ENCODE assay signal across 12 cellular contexts in the genomic region with DNA sequence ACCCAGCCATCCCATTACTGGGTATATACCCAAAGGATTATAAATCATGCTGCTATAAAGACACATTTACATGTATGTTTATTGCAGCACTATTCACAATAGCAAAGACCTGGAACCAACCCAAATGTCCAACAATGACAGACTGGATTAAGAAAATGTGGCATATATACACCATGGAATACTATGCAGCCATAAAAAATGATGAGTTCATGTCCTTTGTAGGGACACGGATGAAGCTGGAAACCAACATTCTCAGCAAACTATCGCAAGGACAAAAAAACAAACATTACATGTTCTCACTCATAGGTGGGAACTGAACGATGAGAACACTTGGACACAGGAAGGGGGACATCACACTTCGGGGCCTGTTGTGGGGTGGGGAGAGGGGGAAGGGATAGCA. TPM values are rescaled to one million over a fixed set of nuclear protein-coding genes. Genes with fewer than 3 reads are reported as not detected.
DNase-seq lines count a peak whose midpoint lies in the region; ATAC-seq and TF ChIP-seq lines count a peak whose summit lies in the region.
"Not testable (repeated sequence)": the region's sequence is repeated elsewhere in the genome, so short reads cannot be mapped to it uniquely, and the experiment has no call there.
"Had no signal": no experiment of that assay in that cellular context is flagged by ENCODE, and none has a peak within 500 bp of the region (broad histone marks: within the 10 kb centered on the region; RNA-seq: fewer than 3 reads in every experiment).

No MANE protein-coding gene starts in this region.

- CTCF ChIA-PET in MCF 10A (lab: Yijun Ruan, JAX) = not testable (repeated sequence)
- CTCF ChIA-PET in naive thymus-derived CD4-positive, alpha-beta T cell (lab: Charles Lee) = interaction anchor here (0.6 kb wide), 1 partner anchor 151 kb away, joined by 3 read pairs; no protein-coding TSS in a partner anchor

- POLR2A ChIA-PET in MCF 10A (lab: Yijun Ruan, JAX) = not testable (repeated sequence)
- POLR2A ChIA-PET in naive thymus-derived CD4-positive, alpha-beta T cell (lab: Charles Lee) = interaction anchor here (0.6 kb wide), 1 partner anchor 961 kb away, joined by 3 read pairs; no protein-coding TSS in a partner anchor

- H3K4me3 Mint-ChIP-seq in HFFc6 (peak overlapping the region; percentile 96), MCF 10A (ENCODE audit: unreplicated experiment) (peak overlapping the region; percentile 89), glutamatergic neuron (ENCODE audit: unreplicated experiment) (peak overlapping the region; percentile 86)
- H3K4me3 Mint-ChIP-seq in activated T-cell treated with anti-CD3 and anti-CD28 coated beads, Interleukin-2, amount 50 U/mL, for 4 hours = peak overlapping the region; percentile 87
- H3K4me3 Mint-ChIP-seq in naive thymus-derived CD4-positive, alpha-beta T cell = peak overlapping the region; percentile 64 to 97 (median 91)
- H3K4me3 Mint-ChIP-seq in stimulated activated naive B cell treated with anti-CD40 and anti-IgM and Interleukin-4, amounts not matched to agents 10 μg/mL and 1 μg/mL and 100 μg/mL, for 72 hours = peak overlapping the region; percentile 93 to 98

- not testable (repeated sequence) for H3K9me3 Mint-ChIP-seq in HFFc6; activated T-cell treated with anti-CD3 and anti-CD28 coated beads, Interleukin-2, amount 50 U/mL, for 4 hours; MCF 10A (ENCODE audit: unreplicated experiment); glutamatergic neuron (ENCODE audit: unreplicated experiment); naive thymus-derived CD4-positive, alpha-beta T cell; stimulated activated naive B cell treated with anti-CD40 and anti-IgM and Interleukin-4, amounts not matched to agents 10 μg/mL and 1 μg/mL and 100 μg/mL, for 72 hours

- not testable (repeated sequence) for ATAC-seq in activated T-cell treated with anti-CD3 and anti-CD28 coated beads, Interleukin-2, amount 50 U/mL, for 4 hours; naive thymus-derived CD4-positive, alpha-beta T cell; stimulated activated naive B cell treated with anti-CD40 and anti-IgM and Interleukin-4, amounts not matched to agents 10 μg/mL and 1 μg/mL and 100 μg/mL, for 72 hours (replicated peaks)

- H4K20me1 ChIP-seq in BLaER1 treated with 17β-estradiol and CSF1 and Interleukin-3, amounts not matched to agents 10 nM and 100 nM = peaks cover 19 to 39% (median 26%) of the 10 kb centered on the region in 11 experiments; a peak in 21 of 22 replicates

- H3K4me1 ChIP-seq in BLaER1 treated with 17β-estradiol and CSF1 and Interleukin-3, amounts not matched to agents 10 nM and 100 nM = peaks cover 25 to 44% (median 32%) of the 10 kb centered on the region in 10 experiments
- H3K4me1 ChIP-seq in naive thymus-derived CD4-positive, alpha-beta T cell (ENCODE audit: control insufficient read depth in 2 of 2, insufficient read depth in 2 of 2, low read length in 2 of 2) = peaks cover 16 to 26% of the 10 kb centered on the region in 2 donors

- DNase-seq in HFFc6; SK-N-MC (ENCODE audit: low read depth, low spot score); activated T-cell treated with anti-CD3 and anti-CD28 coated beads, Interleukin-2, amount 50 U/mL, for 4 hours; MCF 10A (ENCODE audit: unreplicated experiment); glutamatergic neuron; naive thymus-derived CD4-positive, alpha-beta T cell; stimulated activated naive B cell treated with anti-CD40 and anti-IgM and Interleukin-4, amounts not matched to agents 10 μg/mL and 1 μg/mL and 100 μg/mL, for 72 hours: not testable (repeated sequence)

- H3K9me3 ChIP-seq in BLaER1 treated with 17β-estradiol and CSF1 and Interleukin-3, amounts not matched to agents 10 nM and 100 nM (replicated peaks in 1 of 11); SK-N-MC (ENCODE audit: low read depth, low read length); naive thymus-derived CD4-positive, alpha-beta T cell (ENCODE audit: control insufficient read depth in 2 of 3, low read length in 3 of 3): not testable (repeated sequence)

- peak overlapping the region in 8 of 10 experiments; percentile 83 to 92 (median 86); a peak in 10 of 20 replicates for H3K4me3 ChIP-seq in BLaER1 treated with 17β-estradiol and CSF1 and Interleukin-3, amounts not matched to agents 10 nM and 100 nM
- peak overlapping the region; percentile 82 for H3K4me3 ChIP-seq in SK-N-MC
- not testable (repeated sequence) for H3K4me3 ChIP-seq in naive thymus-derived CD4-positive, alpha-beta T cell (ENCODE audit: low read length)

- H3K27me3 ChIP-seq in BLaER1 treated with 17β-estradiol and CSF1 and Interleukin-3, amounts not matched to agents 10 nM and 100 nM; naive thymus-derived CD4-positive, alpha-beta T cell (ENCODE audit: control insufficient read depth in 2 of 2, insufficient read depth in 2 of 2, low read length in 2 of 2): not testable (repeated sequence)

- TF ChIP-seq CTCF in HFFc6 (IDR thresholded peaks at IDR 0.05); MCF 10A (IDR thresholded peaks at IDR 0.05; ENCODE audit: unreplicated experiment); glutamatergic neuron (IDR thresholded peaks at IDR 0.05; ENCODE audit: partially characterized antibody, unreplicated experiment): not testable (repeated sequence)

- H3K27ac ChIP-seq in BLaER1 treated with 17β-estradiol and CSF1 and Interleukin-3, amounts not matched to agents 10 nM and 100 nM; SK-N-MC; naive thymus-derived CD4-positive, alpha-beta T cell (ENCODE audit: low read depth, low read length): not testable (repeated sequence)

- not testable (repeated sequence) for H3K9ac ChIP-seq in BLaER1 treated with 17β-estradiol and CSF1 and Interleukin-3, amounts not matched to agents 10 nM and 100 nM; SK-N-MC (ENCODE audit: insufficient read length)

- H3K4me1 Mint-ChIP-seq in HFFc6 (ENCODE audit: low read depth) (peaks cover 54% of the 10 kb centered on the region), MCF 10A (ENCODE audit: insufficient read depth, unreplicated experiment) (peaks cover 19% of the 10 kb centered on the region)
- H3K4me1 Mint-ChIP-seq in activated T-cell treated with anti-CD3 and anti-CD28 coated beads, Interleukin-2, amount 50 U/mL, for 4 hours (ENCODE audit: low read depth) = peaks cover 36% of the 10 kb centered on the region
- H3K4me1 Mint-ChIP-seq in glutamatergic neuron (ENCODE audit: low read depth, unreplicated experiment) = not testable (repeated sequence)
- H3K4me1 Mint-ChIP-seq in naive thymus-derived CD4-positive, alpha-beta T cell = peaks cover 24 to 48% (median 42%) of the 10 kb centered on the region in 7 donors
- H3K4me1 Mint-ChIP-seq in stimulated activated naive B cell treated with anti-CD40 and anti-IgM and Interleukin-4, amounts not matched to agents 10 μg/mL and 1 μg/mL and 100 μg/mL, for 72 hours = peaks cover 14 to 23% of the 10 kb centered on the region in 2 donors

- intact Hi-C loops in MCF 10A (cut with micrococcal nuclease) = not testable (repeated sequence)
- intact Hi-C loops in naive thymus-derived CD4-positive, alpha-beta T cell (cut with micrococcal nuclease) = loop anchor here in 1 of 2 donors (1.0 to 10.0 kb wide), 2 partner anchors 145 to 1337 kb away; no protein-coding TSS in a partner anchor

- peaks cover 13% of the 10 kb centered on the region for H3K36me3 Mint-ChIP-seq in HFFc6 (ENCODE audit: low read depth)
- H3K36me3 Mint-ChIP-seq in activated T-cell treated with anti-CD3 and anti-CD28 coated beads, Interleukin-2, amount 50 U/mL, for 4 hours (ENCODE audit: insufficient read depth); MCF 10A (ENCODE audit: insufficient read depth, unreplicated experiment); glutamatergic neuron (ENCODE audit: unreplicated experiment); naive thymus-derived CD4-positive, alpha-beta T cell: not testable (repeated sequence)
- H3K36me3 Mint-ChIP-seq in stimulated activated naive B cell treated with anti-CD40 and anti-IgM and Interleukin-4, amounts not matched to agents 10 μg/mL and 1 μg/mL and 100 μg/mL, for 72 hours = peaks cover 8 to 11% of the 10 kb centered on the region in 2 donors

- peaks cover 0 to 22% (median 5%) of the 10 kb centered on the region in 11 experiments; a peak in 8 of 22 replicates for H3K36me3 ChIP-seq in BLaER1 treated with 17β-estradiol and CSF1 and Interleukin-3, amounts not matched to agents 10 nM and 100 nM
- not testable (repeated sequence) for H3K36me3 ChIP-seq in SK-N-MC (ENCODE audit: insufficient read depth, low read length); naive thymus-derived CD4-positive, alpha-beta T cell (ENCODE audit: control insufficient read depth in 2 of 3, insufficient read depth in 3 of 3, low read length in 3 of 3)

- not testable (repeated sequence) for H3K27me3 Mint-ChIP-seq in HFFc6 (ENCODE audit: insufficient read depth); activated T-cell treated with anti-CD3 and anti-CD28 coated beads, Interleukin-2, amount 50 U/mL, for 4 hours (ENCODE audit: low read depth); MCF 10A (ENCODE audit: insufficient read depth, unreplicated experiment); glutamatergic neuron (ENCODE audit: unreplicated experiment); naive thymus-derived CD4-positive, alpha-beta T cell; stimulated activated naive B cell treated with anti-CD40 and anti-IgM and Interleukin-4, amounts not matched to agents 10 μg/mL and 1 μg/mL and 100 μg/mL, for 72 hours

- BruUV-seq in MCF 10A (replicated peaks; lab: Mats Ljungman, UMichigan) = not testable (repeated sequence)

- H3K4me2 ChIP-seq in BLaER1 treated with 17β-estradiol and CSF1 and Interleukin-3, amounts not matched to agents 10 nM and 100 nM = peak overlapping the region in 6 of 11 experiments; percentile 41 to 93 (median 88); a peak in 5 of 22 replicates

- not testable (repeated sequence) for H3K27ac Mint-ChIP-seq in HFFc6; stimulated activated naive B cell treated with anti-CD40 and anti-IgM and Interleukin-4, amounts not matched to agents 10 μg/mL and 1 μg/mL and 100 μg/mL, for 72 hours
- H3K27ac Mint-ChIP-seq in MCF 10A (ENCODE audit: low read depth, unreplicated experiment) (peak overlapping the region; percentile 100), glutamatergic neuron (ENCODE audit: unreplicated experiment) (peak overlapping the region; percentile 82)
- peak overlapping the region in 7 of 9 donors; percentile 38 to 100 (median 90) for H3K27ac Mint-ChIP-seq in naive thymus-derived CD4-positive, alpha-beta T cell

RNA-seq across cellular contexts. Expression of gene GOSR2, which starts 1.0 kb away (rescaled TPM):
- 10 to 100 TPM; 63.6 to 75.9 (median 66.3) TPM for total RNA-seq in HFFc6 (2021; fragmentation: NEBNext Ultra II Directional; extraction: Animal tissue kit (Norgen Biotek cat#: 25700))
- total RNA-seq in activated T-cell treated with anti-CD3 and anti-CD28 coated beads, Interleukin-2, amount 50 U/mL, for 4 hours = 10 to 100 TPM; 66.1 to 69.7 (median 67.0) TPM
- total RNA-seq in MCF 10A (2022) (78.3 and 84.0 TPM in 2 replicates), glutamatergic neuron (ENCODE audit: unreplicated experiment) (62.4 TPM)
- total RNA-seq in naive thymus-derived CD4-positive, alpha-beta T cell = 10 to 100 TPM; 62.1 to 95.5 (median 71.0) TPM
- 10 to 100 TPM; 44.5 to 58.7 TPM for polyA plus RNA-seq in naive thymus-derived CD4-positive, alpha-beta T cell

RNA-seq across cellular contexts. Expression of gene RPRML, which starts 57.1 kb away (rescaled TPM):
- not detected for total RNA-seq in HFFc6 (2021; fragmentation: NEBNext Ultra II Directional; extraction: Animal tissue kit (Norgen Biotek cat#: 25700))
- not detected for total RNA-seq in activated T-cell treated with anti-CD3 and anti-CD28 coated beads, Interleukin-2, amount 50 U/mL, for 4 hours
- total RNA-seq in MCF 10A (2022) (not detected in 2 replicates), glutamatergic neuron (ENCODE audit: unreplicated experiment) (4.5 TPM)
- not detected for total RNA-seq in naive thymus-derived CD4-positive, alpha-beta T cell
- not detected for polyA plus RNA-seq in naive thymus-derived CD4-positive, alpha-beta T cell
- total RNA-seq: dermis blood vessel endothelial cell, fibroblast of lung, left colon, SK-MEL-5 had no signal
- polyA plus RNA-seq: fibroblast of lung had no signal
